ENCODE assay signal across 8 cellular contexts in the genomic region with DNA sequence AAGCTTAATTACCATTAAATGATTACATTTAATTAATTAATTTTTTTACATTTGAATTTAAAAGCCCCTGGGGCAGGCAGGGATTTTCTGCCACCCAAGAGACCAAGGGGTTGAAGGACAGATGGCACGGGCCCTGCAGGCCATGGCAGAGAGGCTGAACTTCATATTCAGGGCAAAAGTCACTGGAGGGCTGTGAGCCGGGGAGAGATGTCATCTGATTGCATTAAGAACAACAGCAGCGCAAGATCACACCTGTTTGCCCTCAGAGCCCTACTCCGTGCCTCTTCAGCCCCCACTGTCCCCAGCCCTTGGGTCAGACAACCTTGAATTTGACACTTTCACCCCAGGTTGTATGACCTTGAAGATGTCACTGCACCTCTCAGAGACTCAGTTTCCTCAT. TPM values are rescaled to one million over a fixed set of nuclear protein-coding genes. Genes with fewer than 3 reads are reported as not detected.
DNase-seq lines count a peak whose midpoint lies in the region; ATAC-seq and TF ChIP-seq lines count a peak whose summit lies in the region.
"Not testable (repeated sequence)": the region's sequence is repeated elsewhere in the genome, so short reads cannot be mapped to it uniquely, and the experiment has no call there.
"Had no signal": no experiment of that assay in that cellular context is flagged by ENCODE, and none has a peak within 500 bp of the region (broad histone marks: within the 10 kb centered on the region; RNA-seq: fewer than 3 reads in every experiment).

No MANE protein-coding gene starts in this region.

- intact Hi-C loops in activated T-helper 1 cell treated with anti-CD3 and anti-CD28 coated beads, Interleukin-12 subunit alpha, Interleukin-12 subunit beta, Interleukin-2, Interleukin-4 antibody, amounts not matched to agents 30 ng/mL and 10 ng/mL and 1 ng/mL, durations not matched to agents 14 hours and 24 hours and 36 hours (cut with micrococcal nuclease) = loop anchor here (5.0 kb wide), 5 partner anchors 108 to 278 kb away; partner anchors contain the start of genes DHRS7B, TMEM11 and USP22
- intact Hi-C loops in sigmoid colon (cut with DNase I) = loop anchor here (5.0 kb wide), 1 partner anchor 137 kb away; no protein-coding TSS in a partner anchor
- intact Hi-C loops in upper lobe of right lung (cut with DNase I) = not testable (repeated sequence)

- TF ChIP-seq EP300 in sigmoid colon (IDR thresholded peaks at IDR 0.05) = not testable (repeated sequence)

- not testable (repeated sequence) for H3K27ac Mint-ChIP-seq in activated T-helper 1 cell treated with anti-CD3 and anti-CD28 coated beads, Interleukin-12 subunit alpha, Interleukin-12 subunit beta, Interleukin-2, Interleukin-4 antibody, amounts not matched to agents 30 ng/mL and 10 ng/mL and 1 ng/mL, durations not matched to agents 14 hours and 24 hours and 36 hours

- peak overlapping the region in 7 of 11 experiments; percentile 22 to 90 (median 80); a peak in 11 of 22 replicates for H3K4me2 ChIP-seq in BLaER1 treated with 17β-estradiol and CSF1 and Interleukin-3, amounts not matched to agents 10 nM and 100 nM

- not testable (repeated sequence) for H4K20me1 ChIP-seq in BLaER1 treated with 17β-estradiol and CSF1 and Interleukin-3, amounts not matched to agents 10 nM and 100 nM

- not testable (repeated sequence) for H3K4me3 ChIP-seq in BLaER1 treated with 17β-estradiol and CSF1 and Interleukin-3, amounts not matched to agents 10 nM and 100 nM; sigmoid colon; upper lobe of right lung

- H3K4me1 Mint-ChIP-seq in activated T-helper 1 cell treated with anti-CD3 and anti-CD28 coated beads, Interleukin-12 subunit alpha, Interleukin-12 subunit beta, Interleukin-2, Interleukin-4 antibody, amounts not matched to agents 30 ng/mL and 10 ng/mL and 1 ng/mL, durations not matched to agents 14 hours and 24 hours and 36 hours (ENCODE audit: low read depth) = not testable (repeated sequence)

- H3K4me1 ChIP-seq in BLaER1 treated with 17β-estradiol and CSF1 and Interleukin-3, amounts not matched to agents 10 nM and 100 nM = peaks cover 17 to 84% (median 69%) of the 10 kb centered on the region in 10 experiments
- peaks cover 0 to 13% (median 11%) of the 10 kb centered on the region in 4 donors for H3K4me1 ChIP-seq in sigmoid colon
- H3K4me1 ChIP-seq in upper lobe of right lung = not testable (repeated sequence)

- H3K4me3 Mint-ChIP-seq in activated T-helper 1 cell treated with anti-CD3 and anti-CD28 coated beads, Interleukin-12 subunit alpha, Interleukin-12 subunit beta, Interleukin-2, Interleukin-4 antibody, amounts not matched to agents 30 ng/mL and 10 ng/mL and 1 ng/mL, durations not matched to agents 14 hours and 24 hours and 36 hours = peak overlapping the region; percentile 19

- 76 to 87% methylated on average over 4 of the region's 4 CpGs for WGBS in sigmoid colon, 2 donors

- H3K9ac ChIP-seq in BLaER1 treated with 17β-estradiol and CSF1 and Interleukin-3, amounts not matched to agents 10 nM and 100 nM = peak overlapping the region in 1 of 11 experiments; percentile 27; a peak in 1 of 22 replicates

- DNase-seq in NCI-H82 (lab: John Stamatoyannopoulos, UW) (peak; percentile 42), left lobe of liver (ENCODE audit: low spot score) (peak; percentile 82), mesenteric fat pad (ENCODE audit: low spot score) (peak; percentile 60), sigmoid colon (peak; percentile 52), upper lobe of right lung (peak; percentile 34)
- DNase-seq in activated T-helper 1 cell treated with anti-CD3 and anti-CD28 coated beads, Interleukin-12 subunit alpha, Interleukin-12 subunit beta, Interleukin-2, Interleukin-4 antibody, amounts not matched to agents 30 ng/mL and 10 ng/mL and 1 ng/mL, durations not matched to agents 14 hours and 24 hours and 36 hours (ENCODE audit: low spot score) = not testable (repeated sequence)

- peaks cover 10% of the 10 kb centered on the region for H3K27me3 Mint-ChIP-seq in activated T-helper 1 cell treated with anti-CD3 and anti-CD28 coated beads, Interleukin-12 subunit alpha, Interleukin-12 subunit beta, Interleukin-2, Interleukin-4 antibody, amounts not matched to agents 30 ng/mL and 10 ng/mL and 1 ng/mL, durations not matched to agents 14 hours and 24 hours and 36 hours (ENCODE audit: insufficient read depth)

- peaks cover 0 to 30% (median 0%) of the 10 kb centered on the region in 11 experiments; a peak in 6 of 22 replicates for H3K27me3 ChIP-seq in BLaER1 treated with 17β-estradiol and CSF1 and Interleukin-3, amounts not matched to agents 10 nM and 100 nM
- H3K27me3 ChIP-seq in sigmoid colon, upper lobe of right lung: not testable (repeated sequence)

- H3K9me3 Mint-ChIP-seq in activated T-helper 1 cell treated with anti-CD3 and anti-CD28 coated beads, Interleukin-12 subunit alpha, Interleukin-12 subunit beta, Interleukin-2, Interleukin-4 antibody, amounts not matched to agents 30 ng/mL and 10 ng/mL and 1 ng/mL, durations not matched to agents 14 hours and 24 hours and 36 hours = not testable (repeated sequence)

- ATAC-seq in left lobe of liver = peak; percentile 56
- not testable (repeated sequence) for ATAC-seq in upper lobe of right lung

- H3K36me3 ChIP-seq in BLaER1 treated with 17β-estradiol and CSF1 and Interleukin-3, amounts not matched to agents 10 nM and 100 nM; sigmoid colon; upper lobe of right lung: not testable (repeated sequence)

- H3K36me3 Mint-ChIP-seq in activated T-helper 1 cell treated with anti-CD3 and anti-CD28 coated beads, Interleukin-12 subunit alpha, Interleukin-12 subunit beta, Interleukin-2, Interleukin-4 antibody, amounts not matched to agents 30 ng/mL and 10 ng/mL and 1 ng/mL, durations not matched to agents 14 hours and 24 hours and 36 hours (ENCODE audit: low read depth) = not testable (repeated sequence)

- not testable (repeated sequence) for H3K27ac ChIP-seq in BLaER1 treated with 17β-estradiol and CSF1 and Interleukin-3, amounts not matched to agents 10 nM and 100 nM; sigmoid colon; upper lobe of right lung

- not testable (repeated sequence) for TF ChIP-seq CTCF in sigmoid colon (IDR thresholded peaks at IDR 0.05); upper lobe of right lung (IDR thresholded peaks at IDR 0.05)

- H3K9me3 ChIP-seq in BLaER1 treated with 17β-estradiol and CSF1 and Interleukin-3, amounts not matched to agents 10 nM and 100 nM (replicated peaks in 1 of 11); sigmoid colon; upper lobe of right lung: not testable (repeated sequence)

- not testable (repeated sequence) for TF ChIP-seq POLR2A in sigmoid colon (IDR thresholded peaks at IDR 0.05)

RNA-seq across cellular contexts. Expression of gene MAP2K3, which starts 35.9 kb away (rescaled TPM):
- 177 and 185 TPM in 2 replicates for total RNA-seq in activated T-helper 1 cell treated with anti-CD3 and anti-CD28 coated beads, Interleukin-12 subunit alpha, Interleukin-12 subunit beta, Interleukin-2, Interleukin-4 antibody, amounts not matched to agents 30 ng/mL and 10 ng/mL and 1 ng/mL, durations not matched to agents 14 hours and 24 hours and 36 hours
- 71.5 TPM for total RNA-seq in left lobe of liver
- 103 TPM for total RNA-seq in mesenteric fat pad
- total RNA-seq in sigmoid colon = 10 to 100 TPM in 3 of 4 donors, 1 to 10 TPM in 1; 9.5 to 23.3 (median 13.3) TPM
- 10 to 100 TPM; 43.8 to 59.1 (median 54.8) TPM for polyA plus RNA-seq in sigmoid colon
- total RNA-seq in upper lobe of right lung = 68.3 TPM

RNA-seq across cellular contexts. Expression of gene KCNJ12, which starts 55.7 kb away (rescaled TPM):
- not detected in 2 replicates for total RNA-seq in activated T-helper 1 cell treated with anti-CD3 and anti-CD28 coated beads, Interleukin-12 subunit alpha, Interleukin-12 subunit beta, Interleukin-2, Interleukin-4 antibody, amounts not matched to agents 30 ng/mL and 10 ng/mL and 1 ng/mL, durations not matched to agents 14 hours and 24 hours and 36 hours
- total RNA-seq in left lobe of liver (1.7 TPM), mesenteric fat pad (2.5 TPM), sigmoid colon (1 to 10 TPM in 3 of 4 donors, under 1 TPM in 1; 0.54 to 2.2 (median 1.4) TPM), upper lobe of right lung (2.5 TPM)
- polyA plus RNA-seq in sigmoid colon = under 1 TPM; 0.23 to 0.60 (median 0.60) TPM
- total RNA-seq: HepG2 had no signal
- polyA plus RNA-seq: HepG2 had no signal
